Comparison of ENCODE assay signal across 1 cellular context in the genomic region with DNA sequence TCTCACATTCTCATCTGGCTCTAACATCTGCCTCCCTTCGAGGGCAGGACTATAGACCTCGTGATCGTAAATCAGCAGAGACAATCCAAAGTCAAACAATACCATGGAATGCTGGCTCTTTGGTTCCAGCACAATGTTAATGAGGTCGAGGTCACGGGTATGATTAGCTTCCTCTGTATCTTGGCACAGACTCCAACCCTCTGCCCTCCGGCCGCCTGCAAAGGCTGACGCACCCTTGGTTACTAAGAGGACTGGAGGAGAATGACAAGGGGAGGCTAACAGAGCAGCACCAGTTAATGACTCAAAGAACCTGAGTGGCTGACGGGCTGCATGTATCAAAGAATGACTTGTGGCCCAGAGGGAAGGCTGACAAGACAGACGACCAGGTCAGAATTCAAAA.
TF ChIP-seq lines count a peak whose summit lies in the region.

No MANE protein-coding gene starts in this region.

TF ChIP-seq in HEK293, 187 proteins besides CTCF, POLR2A, EP300 and RAD21 (continued from another document):
- TF ChIP-seq HOXD13 (CRISPR knock-in tag; IDR thresholded peaks at IDR 0.05; ENCODE audit: borderline replicate concordance) (0 out of 2 replicates have a peak, but pooled peaks have one; percentile 43), WT1 (tag by site-specific recombination; IDR thresholded peaks at IDR 0.05) (peak; percentile 76), ZNF335 (tag by site-specific recombination; conservative IDR thresholded peaks at IDR 0.05) (peak; percentile 52; the same call in 1 of the 2 replicates), ZBTB11 (tag by site-specific recombination; conservative IDR thresholded peaks at IDR 0.05; ENCODE audit: low read depth) (peak; percentile 44), ZNF561 (tag by site-specific recombination; IDR thresholded peaks at IDR 0.05; ENCODE audit: borderline replicate concordance) (0 out of 2 replicates have a peak, but pooled peaks have one; percentile 57), ZNF513 (tag by site-specific recombination; IDR thresholded peaks at IDR 0.05) (no peak), GLI2 (tag by site-specific recombination; IDR thresholded peaks at IDR 0.05; ENCODE audit: borderline replicate concordance, low read depth) (peak; percentile 55; the same call in 1 of the 2 replicates), ZBTB48 (tag by site-specific recombination; IDR thresholded peaks at IDR 0.05) (peak; percentile 36; the same call in 1 of the 2 replicates), ZNF341 (tag by site-specific recombination; IDR thresholded peaks at IDR 0.05; ENCODE audit: low read depth) (peak; percentile 80), ZNF350 (tag by site-specific recombination; IDR thresholded peaks at IDR 0.05) (no peak), ZNF660 (tag by site-specific recombination; IDR thresholded peaks at IDR 0.05) (peak; percentile 93), ZXDB (tag by site-specific recombination; IDR thresholded peaks at IDR 0.05) (peak; percentile 69), ZNF843 (tag by site-specific recombination; IDR thresholded peaks at IDR 0.05) (peak; percentile 85), ZBTB8A (tag by site-specific recombination; IDR thresholded peaks at IDR 0.05) (peak; percentile 54), GFI1B (tag by site-specific recombination; IDR thresholded peaks at IDR 0.05) (peak; percentile 27; the same call in 1 of the 2 replicates), ZNF24 (tag by site-specific recombination; IDR thresholded peaks at IDR 0.05) (peak; percentile 63; the same call in 1 of the 2 replicates), ZSCAN30 (tag by site-specific recombination; IDR thresholded peaks at IDR 0.05) (0 out of 2 replicates have a peak, but pooled peaks have one; percentile 28), ZNF600 (tag by site-specific recombination; IDR thresholded peaks at IDR 0.05) (peak; percentile 98), BCL11A (tag by site-specific recombination; IDR thresholded peaks at IDR 0.05; ENCODE audit: low read depth) (peak; percentile 29; the same call in 1 of the 2 replicates), ZNF366 (tag by site-specific recombination; conservative IDR thresholded peaks at IDR 0.05) (peak; percentile 84), ZFP37 (tag by site-specific recombination; IDR thresholded peaks at IDR 0.05) (peak; percentile 72; the same call in 1 of the 2 replicates), RBAK (tag by site-specific recombination; IDR thresholded peaks at IDR 0.05) (no peak), ZNF266 (tag by site-specific recombination; IDR thresholded peaks at IDR 0.05; ENCODE audit: low read depth) (no peak), ZNF10 (tag by site-specific recombination; IDR thresholded peaks at IDR 0.05) (peak; percentile 28; the same call in 1 of the 2 replicates), ZNF777 (tag by site-specific recombination; IDR thresholded peaks at IDR 0.05; ENCODE audit: borderline replicate concordance) (no peak), TSHZ1 (tag by site-specific recombination; IDR thresholded peaks at IDR 0.05; ENCODE audit: borderline replicate concordance) (peak; percentile 88), SP2 (tag by site-specific recombination; IDR thresholded peaks at IDR 0.05) (peak; percentile 48), SP7 (tag by site-specific recombination; IDR thresholded peaks at IDR 0.05) (peak; percentile 97), FEZF1 (tag by site-specific recombination; IDR thresholded peaks at IDR 0.05) (peak; percentile 89), ZNF639 (tag by site-specific recombination; IDR thresholded peaks at IDR 0.05) (peak; percentile 69; the same call in 1 of the 2 replicates), ZNF37A (tag by site-specific recombination; IDR thresholded peaks at IDR 0.05) (no peak), ZNF629 (tag by site-specific recombination; IDR thresholded peaks at IDR 0.05) (peak; percentile 84), ZNF621 (tag by site-specific recombination; IDR thresholded peaks at IDR 0.05) (no peak), GLIS1 (tag by site-specific recombination; IDR thresholded peaks at IDR 0.05) (peak; percentile 65), IKZF3 (tag by site-specific recombination; IDR thresholded peaks at IDR 0.05) (0 out of 2 replicates have a peak, but pooled peaks have one; percentile 48), ZBTB21 (tag by site-specific recombination; IDR thresholded peaks at IDR 0.05) (0 out of 2 replicates have a peak, but pooled peaks have one; percentile 9), TRIM28 (IDR thresholded peaks at IDR 0.05; ENCODE audit: borderline replicate concordance, low read length) (peak; percentile 13; the same call in 1 of the 2 replicates), ZNF140 (tag by site-specific recombination; IDR thresholded peaks at IDR 0.05) (no peak), MEIS1 (CRISPR knock-in tag; IDR thresholded peaks at IDR 0.05; ENCODE audit: borderline replicate concordance) (peak; percentile 94), SETDB1 (IDR thresholded peaks at IDR 0.05; ENCODE audit: insufficient read length, low read length) (no peak), ZBTB20 (tag by site-specific recombination; IDR thresholded peaks at IDR 0.05) (no peak), ZNF391 (tag by site-specific recombination; IDR thresholded peaks at IDR 0.05; ENCODE audit: borderline replicate concordance, low read depth) (0 out of 2 replicates have a peak, but pooled peaks have one; percentile 27)
- TF ChIP-seq, protein P1, sequence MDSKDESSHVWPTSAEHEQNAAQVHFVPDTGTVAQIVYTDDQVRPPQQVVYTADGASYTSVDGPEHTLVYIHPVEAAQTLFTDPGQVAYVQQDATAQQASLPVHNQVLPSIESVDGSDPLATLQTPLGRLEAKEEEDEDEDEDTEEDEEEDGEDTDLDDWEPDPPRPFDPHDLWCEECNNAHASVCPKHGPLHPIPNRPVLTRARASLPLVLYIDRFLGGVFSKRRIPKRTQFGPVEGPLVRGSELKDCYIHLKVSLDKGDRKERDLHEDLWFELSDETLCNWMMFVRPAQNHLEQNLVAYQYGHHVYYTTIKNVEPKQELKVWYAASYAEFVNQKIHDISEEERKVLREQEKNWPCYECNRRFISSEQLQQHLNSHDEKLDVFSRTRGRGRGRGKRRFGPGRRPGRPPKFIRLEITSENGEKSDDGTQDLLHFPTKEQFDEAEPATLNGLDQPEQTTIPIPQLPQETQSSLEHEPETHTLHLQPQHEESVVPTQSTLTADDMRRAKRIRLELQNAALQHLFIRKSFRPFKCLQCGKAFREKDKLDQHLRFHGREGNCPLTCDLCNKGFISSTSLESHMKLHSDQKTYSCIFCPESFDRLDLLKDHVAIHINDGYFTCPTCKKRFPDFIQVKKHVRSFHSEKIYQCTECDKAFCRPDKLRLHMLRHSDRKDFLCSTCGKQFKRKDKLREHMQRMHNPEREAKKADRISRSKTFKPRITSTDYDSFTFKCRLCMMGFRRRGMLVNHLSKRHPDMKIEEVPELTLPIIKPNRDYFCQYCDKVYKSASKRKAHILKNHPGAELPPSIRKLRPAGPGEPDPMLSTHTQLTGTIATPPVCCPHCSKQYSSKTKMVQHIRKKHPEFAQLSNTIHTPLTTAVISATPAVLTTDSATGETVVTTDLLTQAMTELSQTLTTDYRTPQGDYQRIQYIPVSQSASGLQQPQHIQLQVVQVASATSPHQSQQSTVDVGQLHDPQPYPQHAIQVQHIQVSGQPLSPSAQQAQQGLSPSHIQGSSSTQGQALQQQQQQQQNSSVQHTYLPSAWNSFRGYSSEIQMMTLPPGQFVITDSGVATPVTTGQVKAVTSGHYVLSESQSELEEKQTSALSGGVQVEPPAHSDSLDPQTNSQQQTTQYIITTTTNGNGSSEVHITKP (tag by site-specific recombination; IDR thresholded peaks at IDR 0.05) = peak; percentile 50
